ENCODE assay signal across 2 cellular contexts in the genomic region with DNA sequence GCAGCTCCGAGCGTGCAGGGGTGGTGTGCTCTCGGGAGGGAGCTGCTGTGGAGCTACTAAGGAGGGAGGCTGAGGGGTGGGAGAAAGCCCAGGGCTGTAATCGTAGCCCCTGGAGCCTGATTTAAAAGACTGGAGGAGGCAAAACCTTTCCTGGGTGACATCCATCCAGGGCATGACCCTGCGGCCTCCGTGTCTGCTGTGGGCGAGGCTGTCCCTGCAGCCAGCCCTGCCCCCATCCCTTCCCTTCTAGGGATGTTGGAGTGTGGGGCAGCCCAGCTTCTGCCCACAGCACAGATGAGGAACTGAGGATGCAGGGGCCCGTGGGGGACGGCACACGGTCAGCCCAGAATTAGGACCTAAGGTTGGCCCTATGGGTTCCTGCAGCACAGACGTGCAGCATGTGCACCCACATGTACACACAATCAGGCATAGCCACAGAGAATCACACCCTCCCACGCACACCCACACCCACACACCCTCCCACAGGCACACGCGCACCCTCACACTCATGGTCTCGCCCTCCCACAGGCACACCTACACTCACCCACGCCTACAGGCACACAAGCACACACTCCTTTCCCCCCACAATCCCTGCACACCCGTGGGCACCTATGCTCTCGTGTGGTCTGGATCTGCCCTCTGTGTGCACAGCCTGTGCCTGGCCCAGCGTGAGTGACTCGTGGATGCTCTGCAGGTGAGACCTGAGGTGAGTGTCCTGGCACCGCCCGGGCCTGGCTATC.
TF ChIP-seq lines count a peak whose summit lies in the region.

No MANE protein-coding gene starts in this region.

TF ChIP-seq in HEK293, 187 proteins besides CTCF, POLR2A, EP300 and RAD21:
- TF ChIP-seq ZNF501 (tag by site-specific recombination; IDR thresholded peaks at IDR 0.05) (no peak), ZNF585B (tag by site-specific recombination; IDR thresholded peaks at IDR 0.05) (no peak), EGR2 (tag by site-specific recombination; IDR thresholded peaks at IDR 0.05; ENCODE audit: low read depth) (peak; percentile 100), ZFHX2 (tag by site-specific recombination; conservative IDR thresholded peaks at IDR 0.05) (peak; percentile 100), ZNF391 (tag by site-specific recombination; IDR thresholded peaks at IDR 0.05; ENCODE audit: borderline replicate concordance, low read depth) (no peak), ZNF169 (tag by site-specific recombination; IDR thresholded peaks at IDR 0.05) (no peak)

TF ChIP-seq in H1, 55 proteins besides CTCF, POLR2A, EP300 and RAD21:
- TF ChIP-seq TCF12 (IDR thresholded peaks at IDR 0.05; ENCODE audit: low read depth, low read length) (no peak), HDAC2 (IDR thresholded peaks at IDR 0.05; ENCODE audit: borderline replicate concordance in 1 of 2, low read depth in 2 of 2, low read length in 2 of 2) (no peak), SIRT6 (IDR thresholded peaks at IDR 0.05; ENCODE audit: low read length) (no peak), GABPA (IDR thresholded peaks at IDR 0.05; ENCODE audit: borderline replicate concordance, insufficient read depth, low read length) (no peak), PHF8 (conservative IDR thresholded peaks at IDR 0.05; ENCODE audit: low read depth, low read length) (no peak), EGR1 (IDR thresholded peaks at IDR 0.05; ENCODE audit: borderline replicate concordance, low read depth, low read length) (no peak), E2F6 (IDR thresholded peaks at IDR 0.05) (no peak), RNF2 (IDR thresholded peaks at IDR 0.05; ENCODE audit: borderline replicate concordance, low read depth, low read length, missing control alignments, poor library complexity, severe bottlenecking) (no peak), JUN (IDR thresholded peaks at IDR 0.05; ENCODE audit: low read depth, low read length) (no peak)
